Comparison of ENCODE assay signal across 21 cellular contexts in the genomic region with DNA sequence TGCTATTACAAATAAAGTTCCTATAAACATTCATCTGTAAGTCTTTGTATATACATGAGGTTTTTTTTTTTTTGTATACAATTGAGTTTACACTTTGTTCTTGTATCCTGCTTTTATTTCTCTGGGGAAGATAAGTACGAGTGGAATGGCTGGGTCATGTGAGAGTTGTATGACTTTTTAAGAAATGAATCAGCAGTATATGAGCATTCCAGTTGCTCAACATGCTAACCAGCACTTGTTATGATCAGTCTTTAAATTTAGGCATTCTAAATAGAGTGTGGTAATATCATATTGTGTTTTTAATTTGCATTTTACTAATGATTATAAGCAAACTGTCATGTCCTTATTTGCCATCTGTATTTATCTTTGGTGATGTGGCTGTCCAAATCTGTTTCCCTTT. TPM values are rescaled to one million over a fixed set of nuclear protein-coding genes. Genes with fewer than 3 reads are reported as not detected.
DNase-seq lines count a peak whose midpoint lies in the region; ATAC-seq and TF ChIP-seq lines count a peak whose summit lies in the region.
"Had no signal": no experiment of that assay in that cellular context is flagged by ENCODE, and none has a peak within 500 bp of the region (broad histone marks: within the 10 kb centered on the region; RNA-seq: fewer than 3 reads in every experiment).

No MANE protein-coding gene starts in this region.

- DNase-seq in HFFc6, result peak; percentile 53
- peak; percentile 32 for DNase-seq in adipocyte (ENCODE audit: low read depth)
- peak; percentile 40 to 51 for DNase-seq in fibroblast of lung (ENCODE audit: low read depth in 2 of 2)
- DNase-seq in GF-D8 (lab: John Stamatoyannopoulos, UW), result no peak
- no peak for DNase-seq in activated naive CD8-positive, alpha-beta T cell treated with anti-CD3 and anti-CD28 coated beads for 36 hours
- DNase-seq in body of pancreas, result no peak
- no peak for DNase-seq in LoVo (ENCODE audit: low spot score)
- DNase-seq: activated CD4-positive, alpha-beta T cell treated with anti-CD3 and anti-CD28 coated beads for 48 hours; activated effector memory CD4-positive, alpha-beta T cell treated with Interleukin-2 at 50 U/mL for 16 hours; cerebellar nuclear complex; effector memory CD4-positive, alpha-beta T cell; H7; mesendoderm; naive thymus-derived CD4-positive, alpha-beta T cell; NCI-H1436; NCI-H2171 treated with DMSO at 0.1 percent for 48 hours; NCI-H748 treated with DMSO at 0.1 percent for 48 hours; Peyer's patch; right cardiac atrium; tibial artery had no signal

- H3K4me3 ChIP-seq in adipocyte (ENCODE audit: low read length), result no peak overlapping the region
- no peak overlapping the region for H3K4me3 ChIP-seq in fibroblast of lung (replicated peaks in 1 of 4; ENCODE audit: control extremely low read depth in 1 of 4, insufficient read depth in 1 of 4, low read depth in 3 of 4, low read length in 4 of 4)
- H3K4me3 ChIP-seq in body of pancreas, result no peak overlapping the region
- H3K4me3 ChIP-seq: BLaER1 treated with 17β-estradiol and CSF1 and Interleukin-3, amounts not matched to agents 10 nM and 100 nM; Peyer's patch; tibial artery had no signal

- WGBS in body of pancreas, 2 donors, result 35 to 43% methylated on average over 1 of the region's 1 CpG

- H3K79me2 ChIP-seq in fibroblast of lung (ENCODE audit: control insufficient read depth, insufficient read depth, low read length), result no peaks in the 10 kb centered on the region

- H3K9ac ChIP-seq in adipocyte (ENCODE audit: low read length), result no peak overlapping the region
- H3K9ac ChIP-seq in fibroblast of lung (ENCODE audit: insufficient read depth, low read length), result no peak overlapping the region
- H3K9ac ChIP-seq: BLaER1 treated with 17β-estradiol and CSF1 and Interleukin-3, amounts not matched to agents 10 nM and 100 nM had no signal

- H3K4me3 Mint-ChIP-seq in HFFc6, result no peak overlapping the region
- no peak overlapping the region for H3K4me3 Mint-ChIP-seq in activated naive CD8-positive, alpha-beta T cell treated with anti-CD3 and anti-CD28 coated beads for 36 hours
- H3K4me3 Mint-ChIP-seq: naive thymus-derived CD4-positive, alpha-beta T cell had no signal

- peaks cover 14% of the 10 kb centered on the region for H3K9me3 Mint-ChIP-seq in HFFc6
- no peaks in the 10 kb centered on the region for H3K9me3 Mint-ChIP-seq in activated naive CD8-positive, alpha-beta T cell treated with anti-CD3 and anti-CD28 coated beads for 36 hours

- H3K36me3 ChIP-seq in adipocyte (ENCODE audit: control insufficient read depth, insufficient read depth, low read length, severe bottlenecking) (no peaks in the 10 kb centered on the region), fibroblast of lung (ENCODE audit: control insufficient read depth, insufficient read depth, low read length) (no peaks in the 10 kb centered on the region), body of pancreas (replicated peaks in 1 of 2; ENCODE audit: insufficient read depth in 1 of 2, low read depth in 2 of 2) (no peaks in the 10 kb centered on the region)
- H3K36me3 ChIP-seq: BLaER1 treated with 17β-estradiol and CSF1 and Interleukin-3, amounts not matched to agents 10 nM and 100 nM; Peyer's patch had no signal

- H3K4me2 ChIP-seq in fibroblast of lung (ENCODE audit: extremely low read depth, insufficient read depth, low read length), result no peak overlapping the region
- H3K4me2 ChIP-seq: BLaER1 treated with 17β-estradiol and CSF1 and Interleukin-3, amounts not matched to agents 10 nM and 100 nM had no signal

- H3K4me1 Mint-ChIP-seq in HFFc6 (ENCODE audit: low read depth), result peaks cover 52% of the 10 kb centered on the region
- peaks cover 30% of the 10 kb centered on the region for H3K4me1 Mint-ChIP-seq in activated naive CD8-positive, alpha-beta T cell treated with anti-CD3 and anti-CD28 coated beads for 36 hours

- H3K27ac Mint-ChIP-seq in HFFc6, result peak overlapping the region; percentile 43; the same call in 1 of the 2 replicates
- no peak overlapping the region for H3K27ac Mint-ChIP-seq in activated naive CD8-positive, alpha-beta T cell treated with anti-CD3 and anti-CD28 coated beads for 36 hours

- H3K9me3 ChIP-seq in adipocyte (ENCODE audit: control insufficient read depth, low read length), result no peaks in the 10 kb centered on the region
- H3K9me3 ChIP-seq in fibroblast of lung (ENCODE audit: control insufficient read depth, insufficient read depth, low read depth, low read length), result no peaks in the 10 kb centered on the region
- H3K9me3 ChIP-seq in body of pancreas, result no peaks in the 10 kb centered on the region
- H3K9me3 ChIP-seq: BLaER1 treated with 17β-estradiol and CSF1 and Interleukin-3, amounts not matched to agents 10 nM and 100 nM; Peyer's patch; tibial artery had no signal

- intact Hi-C loops in body of pancreas (cut with DNase I), result no loop called here

- H3K27ac ChIP-seq in fibroblast of lung (ENCODE audit: insufficient read depth, low read length) (no peak overlapping the region), body of pancreas (no peak overlapping the region)
- H3K27ac ChIP-seq: BLaER1 treated with 17β-estradiol and CSF1 and Interleukin-3, amounts not matched to agents 10 nM and 100 nM; Peyer's patch had no signal

- no peaks in the 10 kb centered on the region for H3K27me3 Mint-ChIP-seq in HFFc6 (ENCODE audit: insufficient read depth)
- H3K27me3 Mint-ChIP-seq in activated naive CD8-positive, alpha-beta T cell treated with anti-CD3 and anti-CD28 coated beads for 36 hours, result no peaks in the 10 kb centered on the region
- H3K27me3 Mint-ChIP-seq: naive thymus-derived CD4-positive, alpha-beta T cell had no signal

- TF ChIP-seq CTCF in HFFc6 (IDR thresholded peaks at IDR 0.05), result no peak
- no peak for TF ChIP-seq CTCF in fibroblast of lung (conservative IDR thresholded peaks at IDR 0.05 in 1 of 2, IDR thresholded peaks at IDR 0.05 in 1 of 2; ENCODE audit: low read depth in 1 of 2, low read length in 2 of 2)
- no peak for TF ChIP-seq CTCF in body of pancreas (IDR thresholded peaks at IDR 0.05)

- H2AFZ ChIP-seq in fibroblast of lung (ENCODE audit: low read length), result no peak overlapping the region

- TF ChIP-seq POLR2A in body of pancreas (IDR thresholded peaks at IDR 0.05), result no peak

- H3K27me3 ChIP-seq in adipocyte (replicated peaks; ENCODE audit: control insufficient read depth, insufficient read depth, low read length), result no peaks in the 10 kb centered on the region
- no peaks in the 10 kb centered on the region for H3K27me3 ChIP-seq in fibroblast of lung (ENCODE audit: control insufficient read depth, insufficient read depth, low read length)
- no peaks in the 10 kb centered on the region for H3K27me3 ChIP-seq in body of pancreas
- H3K27me3 ChIP-seq: BLaER1 treated with 17β-estradiol and CSF1 and Interleukin-3, amounts not matched to agents 10 nM and 100 nM; Peyer's patch; tibial artery had no signal

- H3K4me1 ChIP-seq in adipocyte (ENCODE audit: control insufficient read depth, insufficient read depth, low read length) (peaks cover 11% of the 10 kb centered on the region), fibroblast of lung (ENCODE audit: control insufficient read depth, extremely low read depth, insufficient read depth, low read length) (peaks cover 4% of the 10 kb centered on the region), body of pancreas (no peaks in the 10 kb centered on the region)
- H3K4me1 ChIP-seq: BLaER1 treated with 17β-estradiol and CSF1 and Interleukin-3, amounts not matched to agents 10 nM and 100 nM; Peyer's patch had no signal

- no peaks in the 10 kb centered on the region for H4K20me1 ChIP-seq in fibroblast of lung (ENCODE audit: control insufficient read depth, extremely low read depth, insufficient read depth, low read length)
- H4K20me1 ChIP-seq: BLaER1 treated with 17β-estradiol and CSF1 and Interleukin-3, amounts not matched to agents 10 nM and 100 nM had no signal

- H3K36me3 Mint-ChIP-seq in HFFc6 (ENCODE audit: low read depth), result peaks cover 32% of the 10 kb centered on the region
- peaks cover 34% of the 10 kb centered on the region for H3K36me3 Mint-ChIP-seq in activated naive CD8-positive, alpha-beta T cell treated with anti-CD3 and anti-CD28 coated beads for 36 hours

- no peak for ATAC-seq in body of pancreas
- ATAC-seq: naive thymus-derived CD4-positive, alpha-beta T cell; right cardiac atrium had no signal

RNA-seq across cellular contexts. Expression of a gene that starts 44.7 kb away (rescaled TPM):
- total RNA-seq in HFFc6 (2021; fragmentation: NEBNext Ultra II Directional; extraction: Animal tissue kit (Norgen Biotek cat#: 25700)), result 10 to 100 TPM; 46.6 to 82.4 (median 60.7) TPM
- 2.3 and 6.9 TPM in 2 replicates for total RNA-seq in fibroblast of lung
- polyA plus RNA-seq in fibroblast of lung, result 8.6 and 12.4 TPM in 2 replicates
- polyA plus RNA-seq in fibroblast of lung (2012), result 6.3 and 8.1 TPM in 2 replicates
- 1.1 and 3.5 TPM in 2 replicates for polyA minus RNA-seq in fibroblast of lung (ENCODE audit: low replicate concordance)
- 10 to 100 TPM; 19.0 to 20.6 TPM for total RNA-seq in activated naive CD8-positive, alpha-beta T cell treated with anti-CD3 and anti-CD28 coated beads for 36 hours
- 1 to 10 TPM; 2.6 to 4.0 TPM for total RNA-seq in body of pancreas

RNA-seq across cellular contexts. Expression of a gene that starts 45.0 kb away (rescaled TPM):
- 1 to 10 TPM; 3.3 to 5.4 (median 4.9) TPM for total RNA-seq in HFFc6 (2021; fragmentation: NEBNext Ultra II Directional; extraction: Animal tissue kit (Norgen Biotek cat#: 25700))
- total RNA-seq in fibroblast of lung (0.26 and 0.33 TPM in 2 replicates), body of pancreas (10 to 100 TPM in 1 of 2 donors, 1 to 10 TPM in 1; 2.3 to 14.2 TPM)
- polyA plus RNA-seq in fibroblast of lung, result 0.49 and 0.83 TPM in 2 replicates
- polyA plus RNA-seq in fibroblast of lung (2012), result 0.80 and 1.0 TPM in 2 replicates
- polyA minus RNA-seq in fibroblast of lung (ENCODE audit: low replicate concordance), result 1.7 and 6.7 TPM in 2 replicates
- 100 to 1,000 TPM; 117 TPM for total RNA-seq in activated naive CD8-positive, alpha-beta T cell treated with anti-CD3 and anti-CD28 coated beads for 36 hours

Comparison
In these comparisons a context has a peak if more than half of its experiments do, and no peak if none do; other contexts are left out.
1. DNase-seq: peak in HFFc6 (single experiment), adipocyte (single experiment) and fibroblast of lung (2 of 2); none in GF-D8 (single experiment), activated naive CD8-positive, alpha-beta T cell treated with anti-CD3 and anti-CD28 coated beads for 36 hours (single experiment), body of pancreas (0 of 4) and LoVo (single experiment).
2. RNA of a gene that starts 45.0 kb away (total RNA-seq): 117 TPM in activated naive CD8-positive, alpha-beta T cell treated with anti-CD3 and anti-CD28 coated beads for 36 hours; 2.3 to 14.2 TPM in body of pancreas, 3.3 to 5.4 TPM in HFFc6 and 0.26 to 0.33 TPM in fibroblast of lung; every median in the first group is over 4 times any median in the second.